1 cellular context compared by ENCODE assay signal in genomic region chr20:53869466-53870258, GRCh38.
A peak's percentile ranks its signal among the peaks of the same experiment; 100 is the strongest.
TF ChIP-seq lines count a peak whose summit lies in the region.

No MANE protein-coding gene starts in this region.

TF ChIP-seq in HepG2, 621 proteins besides CTCF, POLR2A, EP300 and RAD21 (continued from another document and continues in another):
- no peak for TF ChIP-seq ZMAT5 (CRISPR knock-in tag; IDR thresholded peaks at IDR 0.05; ENCODE audit: borderline replicate concordance, low read depth)
- peak; percentile 89 for TF ChIP-seq PITX1 (CRISPR knock-in tag; IDR thresholded peaks at IDR 0.05)
- TF ChIP-seq, protein P1, sequence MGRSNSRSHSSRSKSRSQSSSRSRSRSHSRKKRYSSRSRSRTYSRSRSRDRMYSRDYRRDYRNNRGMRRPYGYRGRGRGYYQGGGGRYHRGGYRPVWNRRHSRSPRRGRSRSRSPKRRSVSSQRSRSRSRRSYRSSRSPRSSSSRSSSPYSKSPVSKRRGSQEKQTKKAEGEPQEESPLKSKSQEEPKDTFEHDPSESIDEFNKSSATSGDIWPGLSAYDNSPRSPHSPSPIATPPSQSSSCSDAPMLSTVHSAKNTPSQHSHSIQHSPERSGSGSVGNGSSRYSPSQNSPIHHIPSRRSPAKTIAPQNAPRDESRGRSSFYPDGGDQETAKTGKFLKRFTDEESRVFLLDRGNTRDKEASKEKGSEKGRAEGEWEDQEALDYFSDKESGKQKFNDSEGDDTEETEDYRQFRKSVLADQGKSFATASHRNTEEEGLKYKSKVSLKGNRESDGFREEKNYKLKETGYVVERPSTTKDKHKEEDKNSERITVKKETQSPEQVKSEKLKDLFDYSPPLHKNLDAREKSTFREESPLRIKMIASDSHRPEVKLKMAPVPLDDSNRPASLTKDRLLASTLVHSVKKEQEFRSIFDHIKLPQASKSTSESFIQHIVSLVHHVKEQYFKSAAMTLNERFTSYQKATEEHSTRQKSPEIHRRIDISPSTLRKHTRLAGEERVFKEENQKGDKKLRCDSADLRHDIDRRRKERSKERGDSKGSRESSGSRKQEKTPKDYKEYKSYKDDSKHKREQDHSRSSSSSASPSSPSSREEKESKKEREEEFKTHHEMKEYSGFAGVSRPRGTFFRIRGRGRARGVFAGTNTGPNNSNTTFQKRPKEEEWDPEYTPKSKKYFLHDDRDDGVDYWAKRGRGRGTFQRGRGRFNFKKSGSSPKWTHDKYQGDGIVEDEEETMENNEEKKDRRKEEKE (IDR thresholded peaks at IDR 0.05), result no peak
- TF ChIP-seq ZNF468 (CRISPR knock-in tag; IDR thresholded peaks at IDR 0.05), result no peak
- TF ChIP-seq, protein P2, sequence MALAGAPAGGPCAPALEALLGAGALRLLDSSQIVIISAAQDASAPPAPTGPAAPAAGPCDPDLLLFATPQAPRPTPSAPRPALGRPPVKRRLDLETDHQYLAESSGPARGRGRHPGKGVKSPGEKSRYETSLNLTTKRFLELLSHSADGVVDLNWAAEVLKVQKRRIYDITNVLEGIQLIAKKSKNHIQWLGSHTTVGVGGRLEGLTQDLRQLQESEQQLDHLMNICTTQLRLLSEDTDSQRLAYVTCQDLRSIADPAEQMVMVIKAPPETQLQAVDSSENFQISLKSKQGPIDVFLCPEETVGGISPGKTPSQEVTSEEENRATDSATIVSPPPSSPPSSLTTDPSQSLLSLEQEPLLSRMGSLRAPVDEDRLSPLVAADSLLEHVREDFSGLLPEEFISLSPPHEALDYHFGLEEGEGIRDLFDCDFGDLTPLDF (CRISPR knock-in tag; IDR thresholded peaks at IDR 0.05), result 0 out of 2 replicates have a peak, but pooled peaks have one; percentile 59
- peak; percentile 69; the same call in 1 of the 2 replicates for TF ChIP-seq ZNF616 (CRISPR knock-in tag; IDR thresholded peaks at IDR 0.05; ENCODE audit: low read depth)
- TF ChIP-seq CHCHD3 (CRISPR knock-in tag; IDR thresholded peaks at IDR 0.05), result no peak
- TF ChIP-seq RORA (CRISPR knock-in tag; IDR thresholded peaks at IDR 0.05), result no peak
- peak; percentile 70 for TF ChIP-seq CEBPG (CRISPR knock-in tag; IDR thresholded peaks at IDR 0.05)
- TF ChIP-seq, protein P3, sequence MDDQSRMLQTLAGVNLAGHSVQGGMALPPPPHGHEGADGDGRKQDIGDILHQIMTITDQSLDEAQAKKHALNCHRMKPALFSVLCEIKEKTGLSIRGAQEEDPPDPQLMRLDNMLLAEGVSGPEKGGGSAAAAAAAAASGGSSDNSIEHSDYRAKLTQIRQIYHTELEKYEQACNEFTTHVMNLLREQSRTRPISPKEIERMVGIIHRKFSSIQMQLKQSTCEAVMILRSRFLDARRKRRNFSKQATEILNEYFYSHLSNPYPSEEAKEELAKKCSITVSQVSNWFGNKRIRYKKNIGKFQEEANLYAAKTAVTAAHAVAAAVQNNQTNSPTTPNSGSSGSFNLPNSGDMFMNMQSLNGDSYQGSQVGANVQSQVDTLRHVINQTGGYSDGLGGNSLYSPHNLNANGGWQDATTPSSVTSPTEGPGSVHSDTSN (CRISPR knock-in tag; IDR thresholded peaks at IDR 0.05; ENCODE audit: borderline replicate concordance), result no peak
- peak; percentile 96 for TF ChIP-seq ZNF331 (CRISPR knock-in tag; IDR thresholded peaks at IDR 0.05)
- TF ChIP-seq ZNF766 (CRISPR knock-in tag; IDR thresholded peaks at IDR 0.05; ENCODE audit: borderline replicate concordance), result peak; percentile 52; the same call in 1 of the 2 replicates
- TF ChIP-seq FOSL1 (CRISPR knock-in tag; IDR thresholded peaks at IDR 0.05; ENCODE audit: borderline replicate concordance), result no peak
- no peak; the same call in 1 of the 2 replicates for TF ChIP-seq NR2F2 (IDR thresholded peaks at IDR 0.05; ENCODE audit: borderline replicate concordance, low read depth)
- no peak for TF ChIP-seq ZNF687 (CRISPR knock-in tag; IDR thresholded peaks at IDR 0.05)
- TF ChIP-seq KLF11 (CRISPR knock-in tag; IDR thresholded peaks at IDR 0.05), result peak; percentile 74; the same call in 1 of the 2 replicates
- no peak for TF ChIP-seq CHD2 (IDR thresholded peaks at IDR 0.05; ENCODE audit: low read depth, low read length)
- peak; percentile 14 for TF ChIP-seq ZFP36 (IDR thresholded peaks at IDR 0.05; ENCODE audit: borderline replicate concordance, low read depth, low read length, partially characterized antibody)
- no peak for TF ChIP-seq MED8 (CRISPR knock-in tag; IDR thresholded peaks at IDR 0.05; ENCODE audit: insufficient replicate concordance)
- peak; percentile 83 for TF ChIP-seq KAT8 (CRISPR knock-in tag; IDR thresholded peaks at IDR 0.05)
- no peak for TF ChIP-seq CERS6 (CRISPR knock-in tag; IDR thresholded peaks at IDR 0.05)
- TF ChIP-seq SNRNP70 (IDR thresholded peaks at IDR 0.05; ENCODE audit: low read depth, low read length), result no peak
- TF ChIP-seq, protein P4, sequence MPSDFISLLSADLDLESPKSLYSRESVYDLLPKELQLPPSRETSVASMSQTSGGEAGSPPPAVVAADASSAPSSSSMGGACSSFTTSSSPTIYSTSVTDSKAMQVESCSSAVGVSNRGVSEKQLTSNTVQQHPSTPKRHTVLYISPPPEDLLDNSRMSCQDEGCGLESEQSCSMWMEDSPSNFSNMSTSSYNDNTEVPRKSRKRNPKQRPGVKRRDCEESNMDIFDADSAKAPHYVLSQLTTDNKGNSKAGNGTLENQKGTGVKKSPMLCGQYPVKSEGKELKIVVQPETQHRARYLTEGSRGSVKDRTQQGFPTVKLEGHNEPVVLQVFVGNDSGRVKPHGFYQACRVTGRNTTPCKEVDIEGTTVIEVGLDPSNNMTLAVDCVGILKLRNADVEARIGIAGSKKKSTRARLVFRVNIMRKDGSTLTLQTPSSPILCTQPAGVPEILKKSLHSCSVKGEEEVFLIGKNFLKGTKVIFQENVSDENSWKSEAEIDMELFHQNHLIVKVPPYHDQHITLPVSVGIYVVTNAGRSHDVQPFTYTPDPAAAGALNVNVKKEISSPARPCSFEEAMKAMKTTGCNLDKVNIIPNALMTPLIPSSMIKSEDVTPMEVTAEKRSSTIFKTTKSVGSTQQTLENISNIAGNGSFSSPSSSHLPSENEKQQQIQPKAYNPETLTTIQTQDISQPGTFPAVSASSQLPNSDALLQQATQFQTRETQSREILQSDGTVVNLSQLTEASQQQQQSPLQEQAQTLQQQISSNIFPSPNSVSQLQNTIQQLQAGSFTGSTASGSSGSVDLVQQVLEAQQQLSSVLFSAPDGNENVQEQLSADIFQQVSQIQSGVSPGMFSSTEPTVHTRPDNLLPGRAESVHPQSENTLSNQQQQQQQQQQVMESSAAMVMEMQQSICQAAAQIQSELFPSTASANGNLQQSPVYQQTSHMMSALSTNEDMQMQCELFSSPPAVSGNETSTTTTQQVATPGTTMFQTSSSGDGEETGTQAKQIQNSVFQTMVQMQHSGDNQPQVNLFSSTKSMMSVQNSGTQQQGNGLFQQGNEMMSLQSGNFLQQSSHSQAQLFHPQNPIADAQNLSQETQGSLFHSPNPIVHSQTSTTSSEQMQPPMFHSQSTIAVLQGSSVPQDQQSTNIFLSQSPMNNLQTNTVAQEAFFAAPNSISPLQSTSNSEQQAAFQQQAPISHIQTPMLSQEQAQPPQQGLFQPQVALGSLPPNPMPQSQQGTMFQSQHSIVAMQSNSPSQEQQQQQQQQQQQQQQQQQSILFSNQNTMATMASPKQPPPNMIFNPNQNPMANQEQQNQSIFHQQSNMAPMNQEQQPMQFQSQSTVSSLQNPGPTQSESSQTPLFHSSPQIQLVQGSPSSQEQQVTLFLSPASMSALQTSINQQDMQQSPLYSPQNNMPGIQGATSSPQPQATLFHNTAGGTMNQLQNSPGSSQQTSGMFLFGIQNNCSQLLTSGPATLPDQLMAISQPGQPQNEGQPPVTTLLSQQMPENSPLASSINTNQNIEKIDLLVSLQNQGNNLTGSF (CRISPR knock-in tag; IDR thresholded peaks at IDR 0.05), result no peak
- no peak for TF ChIP-seq ZNF564 (CRISPR knock-in tag; IDR thresholded peaks at IDR 0.05)
- TF ChIP-seq, protein P5, sequence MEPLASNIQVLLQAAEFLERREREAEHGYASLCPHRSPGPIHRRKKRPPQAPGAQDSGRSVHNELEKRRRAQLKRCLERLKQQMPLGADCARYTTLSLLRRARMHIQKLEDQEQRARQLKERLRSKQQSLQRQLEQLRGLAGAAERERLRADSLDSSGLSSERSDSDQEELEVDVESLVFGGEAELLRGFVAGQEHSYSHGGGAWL (CRISPR knock-in tag; IDR thresholded peaks at IDR 0.05), result no peak
- peak; percentile 81; the same call in 1 of the 2 replicates for TF ChIP-seq YEATS2 (CRISPR knock-in tag; IDR thresholded peaks at IDR 0.05; ENCODE audit: borderline replicate concordance)
- TF ChIP-seq NKX3-1 (CRISPR knock-in tag; IDR thresholded peaks at IDR 0.05), result no peak; the same call in 1 of the 2 replicates
- TF ChIP-seq ZNF350 (CRISPR knock-in tag; IDR thresholded peaks at IDR 0.05; ENCODE audit: borderline replicate concordance, low read depth), result peak; percentile 55
- TF ChIP-seq ONECUT2 (CRISPR knock-in tag; IDR thresholded peaks at IDR 0.05), result peak; percentile 45; the same call in 1 of the 2 replicates
- peak; percentile 84; the same call in 1 of the 2 replicates for TF ChIP-seq SIX1 (CRISPR knock-in tag; IDR thresholded peaks at IDR 0.05; ENCODE audit: borderline replicate concordance)
- no peak for TF ChIP-seq FOXP1 (IDR thresholded peaks at IDR 0.05)
- TF ChIP-seq FOXP1 (CRISPR knock-in tag; IDR thresholded peaks at IDR 0.05), result peak; percentile 74
- TF ChIP-seq GLI4 (CRISPR knock-in tag; IDR thresholded peaks at IDR 0.05; ENCODE audit: borderline replicate concordance), result no peak
- TF ChIP-seq ZNF512 (CRISPR knock-in tag; IDR thresholded peaks at IDR 0.05), result 0 out of 2 replicates have a peak, but pooled peaks have one; percentile 48
- TF ChIP-seq ZNF343 (CRISPR knock-in tag; IDR thresholded peaks at IDR 0.05), result no peak
- no peak for TF ChIP-seq SIN3B (IDR thresholded peaks at IDR 0.05; ENCODE audit: low read length)
- peak; percentile 71; the same call in 1 of the 2 replicates for TF ChIP-seq ZNF264 (CRISPR knock-in tag; IDR thresholded peaks at IDR 0.05)
- TF ChIP-seq JUND (CRISPR knock-in tag; IDR thresholded peaks at IDR 0.05), result no peak
- TF ChIP-seq ZNF737 (CRISPR knock-in tag; IDR thresholded peaks at IDR 0.05; ENCODE audit: borderline replicate concordance), result no peak
